ENCODE assay signal across 8 cellular contexts in the genomic region with DNA sequence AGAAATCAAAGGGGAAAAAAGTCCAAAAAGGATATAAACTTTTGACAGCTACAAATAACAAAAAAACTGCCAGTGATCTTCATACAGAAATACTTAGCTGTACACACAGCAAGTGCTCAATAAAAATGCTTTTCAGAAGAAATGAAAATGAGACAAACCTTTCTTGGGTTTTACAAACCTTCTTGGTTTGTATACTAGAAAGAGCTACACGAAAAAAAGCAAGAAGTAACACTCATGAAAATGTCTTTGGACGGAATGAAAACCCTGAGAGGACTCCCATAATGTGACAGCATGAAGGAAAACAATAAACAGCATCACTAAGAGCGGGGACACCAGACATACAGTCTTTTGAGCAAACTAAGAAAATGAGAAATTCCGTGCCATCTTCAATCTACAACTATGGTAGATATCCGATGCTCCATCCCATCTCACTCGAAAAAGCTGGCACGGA. TPM values are rescaled to one million over a fixed set of nuclear protein-coding genes. Genes with fewer than 3 reads are reported as not detected.
DNase-seq lines count a peak whose midpoint lies in the region; ATAC-seq and TF ChIP-seq lines count a peak whose summit lies in the region.

No MANE protein-coding gene starts in this region.

- peaks cover 55% of the 10 kb centered on the region for H3K79me2 ChIP-seq in SU-DHL-6 (ENCODE audit: insufficient read depth, low read length)

- H3K9me3 ChIP-seq in SU-DHL-6 (ENCODE audit: insufficient read depth, low read length) = no peaks in the 10 kb centered on the region
- H3K9me3 ChIP-seq in prostate gland = no peaks in the 10 kb centered on the region

- peaks cover 13% of the 10 kb centered on the region for H3F3A ChIP-seq in SU-DHL-6 (ENCODE audit: insufficient read depth)

- H3K9me3 Mint-ChIP-seq in T-helper 1 cell treated with Interleukin-12 subunit alpha and Interleukin-12 subunit beta and Interleukin-4 antibody, amounts not matched to agents 30 μg/mL and 1 μg/mL, for 36 hours = no peaks in the 10 kb centered on the region

- ATAC-seq in GM21825 (IDR thresholded peaks at IDR 0.05; ENCODE audit: unreplicated experiment) = no peak

- no peak for TF ChIP-seq POLR2A in prostate gland (IDR thresholded peaks at IDR 0.05)

- peak overlapping the region; percentile 98 for H3K4me3 Mint-ChIP-seq in T-helper 1 cell treated with Interleukin-12 subunit alpha and Interleukin-12 subunit beta and Interleukin-4 antibody, amounts not matched to agents 30 μg/mL and 1 μg/mL, for 36 hours

- peaks cover 1% of the 10 kb centered on the region for H3K36me3 Mint-ChIP-seq in T-helper 1 cell treated with Interleukin-12 subunit alpha and Interleukin-12 subunit beta and Interleukin-4 antibody, amounts not matched to agents 30 μg/mL and 1 μg/mL, for 36 hours (ENCODE audit: low read depth)

- peaks cover 13% of the 10 kb centered on the region for H3K27me3 Mint-ChIP-seq in T-helper 1 cell treated with Interleukin-12 subunit alpha and Interleukin-12 subunit beta and Interleukin-4 antibody, amounts not matched to agents 30 μg/mL and 1 μg/mL, for 36 hours (ENCODE audit: low read depth)

- H3K4me3 ChIP-seq in SU-DHL-6 (ENCODE audit: insufficient read depth, low read length, poor library complexity, severe bottlenecking) (peak overlapping the region; percentile 81), fibroblast of pulmonary artery (replicated peaks; ENCODE audit: low read depth, low read length) (peak overlapping the region; percentile 88), prostate gland (peak overlapping the region; percentile 61 to 73)

- H3K4me1 Mint-ChIP-seq in T-helper 1 cell treated with Interleukin-12 subunit alpha and Interleukin-12 subunit beta and Interleukin-4 antibody, amounts not matched to agents 30 μg/mL and 1 μg/mL, for 36 hours (ENCODE audit: low read depth) = peaks cover 43% of the 10 kb centered on the region

- peak overlapping the region; percentile 97 for H3K9ac ChIP-seq in SU-DHL-6 (ENCODE audit: low read length)

- no peak overlapping the region for H2AFZ ChIP-seq in SU-DHL-6 (ENCODE audit: low read depth, low read length, severe bottlenecking)

- DNase-seq in T-helper 1 cell (no peak), fibroblast of pulmonary artery (ENCODE audit: low read depth) (no peak), prostate gland (ENCODE audit: low spot score) (no peak), posterior cingulate gyrus (no peak)
- no peak for DNase-seq in activated CD8-positive, alpha-beta memory T cell treated with anti-CD3 and anti-CD28 coated beads, Interleukin-2, amount 50 U/mL, for 48 hours

- intact Hi-C loops in prostate gland (cut with DNase I) (loop anchor here (5.0 kb wide), 1 partner anchor 216 kb away; no protein-coding TSS in a partner anchor), posterior cingulate gyrus (cut with DNase I) (no loop called here)

- TF ChIP-seq CTCF in SU-DHL-6 (IDR thresholded peaks at IDR 0.05; ENCODE audit: insufficient read depth, low read length, poor library complexity, severe bottlenecking) (no peak), fibroblast of pulmonary artery (IDR thresholded peaks at IDR 0.05; ENCODE audit: low read length, missing control alignments) (no peak), prostate gland (IDR thresholded peaks at IDR 0.05) (no peak)

- peak overlapping the region; percentile 98 for H3K27ac ChIP-seq in SU-DHL-6 (ENCODE audit: low read depth, low read length)
- peak overlapping the region; percentile 94 to 95 for H3K27ac ChIP-seq in prostate gland

- no peaks in the 10 kb centered on the region for H3K4me1 ChIP-seq in prostate gland (replicated peaks)

- H3K9me2 ChIP-seq in SU-DHL-6 (replicated peaks; ENCODE audit: insufficient read depth, low read length) = no peaks in the 10 kb centered on the region

- H3K36me3 ChIP-seq in SU-DHL-6 (ENCODE audit: low read length) (peaks cover 19% of the 10 kb centered on the region; the same call in 1 of the 2 replicates), prostate gland (no peaks in the 10 kb centered on the region)

- H3K4me2 ChIP-seq in SU-DHL-6 (ENCODE audit: low read depth, low read length, poor library complexity, severe bottlenecking) = peak overlapping the region; percentile 98

- H4K20me1 ChIP-seq in SU-DHL-6 (ENCODE audit: low read depth, low read length) = peaks cover 36% of the 10 kb centered on the region

- no peaks in the 10 kb centered on the region for H3K27me3 ChIP-seq in SU-DHL-6 (ENCODE audit: low read length)
- no peaks in the 10 kb centered on the region for H3K27me3 ChIP-seq in prostate gland (replicated peaks; ENCODE audit: insufficient read depth)

- peak overlapping the region; percentile 94 for H3K27ac Mint-ChIP-seq in T-helper 1 cell treated with Interleukin-12 subunit alpha and Interleukin-12 subunit beta and Interleukin-4 antibody, amounts not matched to agents 30 μg/mL and 1 μg/mL, for 36 hours

- WGBS in prostate gland = 0% methylated on average over 7 of the region's 7 CpGs

RNA-seq across cellular contexts. Expression of a gene that starts 1.0 kb away (rescaled TPM):
- total RNA-seq in prostate gland = 10 to 100 TPM in 1 of 2 donors, 1 to 10 TPM in 1; 8.4 to 12.0 TPM
